ENCODE assay signal across 19 cellular contexts in genomic region chr9:135920256-135920930, GRCh38. TPM values are rescaled to one million over a fixed set of nuclear protein-coding genes. Genes with fewer than 3 reads are reported as not detected.
DNase-seq lines count a peak whose midpoint lies in the region; ATAC-seq, FAIRE-seq and TF ChIP-seq lines count a peak whose summit lies in the region.
"Had no signal": no experiment of that assay in that cellular context is flagged by ENCODE, and none has a peak within 500 bp of the region (broad histone marks: within the 10 kb centered on the region; RNA-seq: fewer than 3 reads in every experiment).

No MANE protein-coding gene starts in this region.

- H3K4me3 Mint-ChIP-seq in activated naive CD8-positive, alpha-beta T cell treated with anti-CD3 and anti-CD28 coated beads for 36 hours: no peak overlapping the region
- H3K4me3 Mint-ChIP-seq: CD8-positive, alpha-beta T cell had no signal

- no peak overlapping the region for H2BK20ac ChIP-seq in IMR-90 (ENCODE audit: low read depth, low read length)

- no peak overlapping the region for H4K91ac ChIP-seq in IMR-90 (ENCODE audit: insufficient read depth, low read depth, low read length)

- no peak overlapping the region for H4K8ac ChIP-seq in IMR-90 (ENCODE audit: low read depth in 2 of 2, low read length in 2 of 2)

- peaks cover 28% of the 10 kb centered on the region for H3K9me3 Mint-ChIP-seq in activated naive CD8-positive, alpha-beta T cell treated with anti-CD3 and anti-CD28 coated beads for 36 hours

- dilution Hi-C loops in IMR-90 (cut with HindIII; ENCODE audit: low sequenced_read_pairs, unreplicated experiment): no loop called here

- H3K4me1 ChIP-seq in A549 (no peaks in the 10 kb centered on the region), IMR-90 (ENCODE audit: control insufficient read depth, insufficient read depth, low read length) (no peaks in the 10 kb centered on the region), sigmoid colon (no peaks in the 10 kb centered on the region)
- H3K4me1 ChIP-seq: Peyer's patch had no signal

- H3K9me3 ChIP-seq in A549 (peaks cover 47% of the 10 kb centered on the region), IMR-90 (ENCODE audit: control insufficient read depth, insufficient read depth, low read length) (peaks cover 25% of the 10 kb centered on the region), sigmoid colon (peaks cover 0 to 17% (median 6%) of the 10 kb centered on the region in 4 donors)

- H3K36me3 ChIP-seq in IMR-90 (ENCODE audit: control insufficient read depth, insufficient read depth, low read length) (peaks cover 10% of the 10 kb centered on the region), sigmoid colon (peaks cover 5 to 22% (median 11%) of the 10 kb centered on the region in 4 donors)

- H3K18ac ChIP-seq in IMR-90 (ENCODE audit: low read depth, low read length): no peak overlapping the region

- POLR2A ChIA-PET in A549 (lab: Yijun Ruan, JAX): no interaction called here
- POLR2A ChIA-PET in IMR-90 (lab: Charles Lee; ENCODE audit: unreplicated experiment): no interaction called here

- no peak for FAIRE-seq in A549 (lab: Jason Lieb, UNC)
- FAIRE-seq: GM12891, GM18507 had no signal

- TF ChIP-seq EP300 in A549 (IDR thresholded peaks at IDR 0.05): no peak
- no peak for TF ChIP-seq EP300 in sigmoid colon (IDR thresholded peaks at IDR 0.05)

- H3K27ac ChIP-seq in A549 (no peak overlapping the region), IMR-90 (ENCODE audit: insufficient read depth, low read length) (no peak overlapping the region), sigmoid colon (no peak overlapping the region)
- H3K27ac ChIP-seq: BLaER1 treated with 17β-estradiol and CSF1 and Interleukin-3, amounts not matched to agents 10 nM and 100 nM; Peyer's patch had no signal

- H2BK15ac ChIP-seq in IMR-90 (ENCODE audit: low read depth, low read length): no peak overlapping the region

- TF ChIP-seq CTCF in A549 (IDR thresholded peaks at IDR 0.05) (no peak), IMR-90 (conservative IDR thresholded peaks at IDR 0.05; ENCODE audit: low read depth, low read length) (no peak), sigmoid colon (IDR thresholded peaks at IDR 0.05) (no peak)

- H3K27me3 Mint-ChIP-seq in activated naive CD8-positive, alpha-beta T cell treated with anti-CD3 and anti-CD28 coated beads for 36 hours: no peaks in the 10 kb centered on the region

- no peak overlapping the region for H2AFZ ChIP-seq in IMR-90 (replicated peaks; ENCODE audit: low read length, poor library complexity)

- no peak overlapping the region for H3K14ac ChIP-seq in IMR-90 (replicated peaks; ENCODE audit: low read depth, low read length)

- no peak overlapping the region for H3K23ac ChIP-seq in IMR-90 (ENCODE audit: low read depth, low read length)

- CTCF ChIA-PET in A549 (lab: Yijun Ruan, JAX): interaction anchor here (1.2 kb wide), 1 partner anchor 123 kb away, joined by 3 read pairs; no protein-coding TSS in a partner anchor
- CTCF ChIA-PET in IMR-90 (lab: Yijun Ruan, JAX): no interaction called here

- H3K4ac ChIP-seq in IMR-90 (ENCODE audit: low read depth, low read length): no peak overlapping the region

- ATAC-seq in A549 (peak; percentile 37 to 39; a peak in 2 of 6 replicates), IMR-90 (ENCODE audit: low read depth) (peak; percentile 25)
- ATAC-seq: CD8-positive, alpha-beta T cell had no signal

- H3K27ac Mint-ChIP-seq in activated naive CD8-positive, alpha-beta T cell treated with anti-CD3 and anti-CD28 coated beads for 36 hours: no peak overlapping the region
- H3K27ac Mint-ChIP-seq: CD8-positive, alpha-beta T cell had no signal

- H3K27me3 ChIP-seq in IMR-90 (ENCODE audit: control insufficient read depth, insufficient read depth, low read length) (no peaks in the 10 kb centered on the region), sigmoid colon (no peaks in the 10 kb centered on the region)
- H3K27me3 ChIP-seq: BLaER1 treated with 17β-estradiol and CSF1 and Interleukin-3, amounts not matched to agents 10 nM and 100 nM; Peyer's patch had no signal

- peaks cover 11% of the 10 kb centered on the region for H3K4me1 Mint-ChIP-seq in activated naive CD8-positive, alpha-beta T cell treated with anti-CD3 and anti-CD28 coated beads for 36 hours

- BruUV-seq in IMR-90 (replicated peaks; lab: Mats Ljungman, UMichigan): no TSS peak

- no peak overlapping the region for H2BK120ac ChIP-seq in IMR-90 (ENCODE audit: low read depth, low read length)

- in situ Hi-C loops in IMR-90 (cut with MboI; ENCODE audit: low sequenced_read_pairs): no loop called here

- H3K56ac ChIP-seq in IMR-90 (ENCODE audit: extremely low read depth, insufficient read depth, low read length): no peak overlapping the region

- TF ChIP-seq RAD21 in A549 (conservative IDR thresholded peaks at IDR 0.05 in 1 of 2, IDR thresholded peaks at IDR 0.05 in 1 of 2): no peak
- TF ChIP-seq RAD21 in IMR-90 (IDR thresholded peaks at IDR 0.05; ENCODE audit: low read length): no peak

- no peak overlapping the region for H3K4me3 ChIP-seq in A549
- H3K4me3 ChIP-seq in IMR-90 (ENCODE audit: insufficient read depth, low read depth, low read length): no peak overlapping the region
- no peak overlapping the region for H3K4me3 ChIP-seq in sigmoid colon
- H3K4me3 ChIP-seq: BLaER1 treated with 17β-estradiol and CSF1 and Interleukin-3, amounts not matched to agents 10 nM and 100 nM; Peyer's patch had no signal

- H2AK9ac ChIP-seq in IMR-90 (replicated peaks; ENCODE audit: low read depth, low read length, poor library complexity): peak overlapping the region; percentile 21

- H2AK5ac ChIP-seq in IMR-90 (ENCODE audit: low read depth, low read length): no peak overlapping the region

- no peaks in the 10 kb centered on the region for H3K79me1 ChIP-seq in IMR-90 (ENCODE audit: low read depth in 1 of 2, low read length in 2 of 2)

- WGBS in A549 (ENCODE audit: missing lambda C conversion rate): 74% methylated on average over 12 of the region's 15 CpGs
- 87% methylated on average over 3 of the region's 15 CpGs; no CpG with 5 or more reads in 1 of the 2 experiments for WGBS in IMR-90 (ENCODE audit: extremely low coverage in 2 of 2, insufficient read length in 1 of 2), 2 experiments
- WGBS in sigmoid colon, 2 donors: 93 to 96% methylated on average over 15 of the region's 15 CpGs

- H3K4me2 ChIP-seq in A549 (no peak overlapping the region), IMR-90 (ENCODE audit: low read depth, low read length) (no peak overlapping the region)

- H4K20me1 ChIP-seq in IMR-90 (ENCODE audit: insufficient read depth, low read length): no peaks in the 10 kb centered on the region

- DNase-seq in A549 (ENCODE audit: low read depth in 1 of 2, low spot score in 1 of 2) (no peak), IMR-90 (no peak), iPS-NIHi11 (ENCODE audit: low spot score) (peak; percentile 17), sigmoid colon (peak; percentile 25), SK-N-DZ (ENCODE audit: low spot score) (no peak), DMS53 (lab: John Stamatoyannopoulos, UW) (no peak)
- no peak for DNase-seq in activated naive CD8-positive, alpha-beta T cell treated with anti-CD3 and anti-CD28 coated beads for 36 hours
- DNase-seq: CD8-positive, alpha-beta T cell; GOT3; KG1; NCI-H1417 treated with DMSO at 0.1 percent for 48 hours; NCI-H187 treated with DMSO at 0.1 percent for 48 hours; NCI-H345; NCI-H524 treated with DMSO at 0.1 percent for 48 hours; Peyer's patch; SHP77 treated with DMSO at 0.1 percent for 48 hours had no signal

- H3K9me1 ChIP-seq in IMR-90 (ENCODE audit: insufficient read depth, low read length): peaks cover 4% of the 10 kb centered on the region; the same call in 1 of the 2 replicates

- TF ChIP-seq POLR2A in A549 (IDR thresholded peaks at IDR 0.05; ENCODE audit: low read length) (no peak), IMR-90 (IDR thresholded peaks at IDR 0.05; ENCODE audit: low read depth, low read length) (no peak), sigmoid colon (IDR thresholded peaks at IDR 0.05) (no peak)

- H3K36me3 Mint-ChIP-seq in activated naive CD8-positive, alpha-beta T cell treated with anti-CD3 and anti-CD28 coated beads for 36 hours: peaks cover 29% of the 10 kb centered on the region

- H4K5ac ChIP-seq in IMR-90 (ENCODE audit: low read depth, low read length): no peak overlapping the region

- intact Hi-C loops in IMR-90 (cut with micrococcal nuclease) (no loop called here), sigmoid colon (cut with DNase I) (no loop called here)

- no peak overlapping the region for H3K9ac ChIP-seq in IMR-90 (ENCODE audit: low read depth, low read length)
- H3K9ac ChIP-seq: BLaER1 treated with 17β-estradiol and CSF1 and Interleukin-3, amounts not matched to agents 10 nM and 100 nM had no signal

- H2BK5ac ChIP-seq in IMR-90 (ENCODE audit: low read depth, low read length, poor library complexity, severe bottlenecking): no peak overlapping the region

RNA-seq across cellular contexts. Expression of gene CAMSAP1, which starts 13.0 kb away (rescaled TPM):
- polyA plus RNA-seq in A549 (2011; rRNA removed) (8.6 and 11.0 TPM in 2 replicates), A549 (2017; fragmentation: RNase III; extraction: RNeasy Plus Mini Kit Qiagen cat#74134 plus additional on column Dnase treatment) (14.6 to 16.6 TPM (median 15.0 TPM) in 3 replicates), IMR-90 (2012; rRNA removed) (8.2 and 8.6 TPM in 2 replicates), sigmoid colon (1 to 10 TPM; 2.3 to 6.1 (median 2.4) TPM)
- polyA plus RNA-seq in A549 (2012; cell fraction: cytosol; rRNA removed): 7.1 and 7.8 TPM in 2 replicates
- polyA plus RNA-seq in A549 (2012; cell fraction: nucleus; rRNA removed): 8.5 and 11.2 TPM in 2 replicates
- polyA minus RNA-seq in A549 (2011; rRNA and poly(A)+ RNA removed): 41.1 and 49.9 TPM in 2 replicates
- total RNA-seq in IMR-90 (2012; rRNA removed) (19.5 and 21.1 TPM in 2 replicates), sigmoid colon (10 to 100 TPM; 19.4 to 37.7 (median 21.2) TPM)
- 5.5 and 9.6 TPM in 2 replicates for polyA plus RNA-seq in IMR-90 (2012; cell fraction: cytosol; rRNA removed)
- polyA plus RNA-seq in IMR-90 (2012; cell fraction: nucleus; rRNA removed; ENCODE audit: low replicate concordance): 8.9 and 9.8 TPM in 2 replicates
- 26.4 and 34.3 TPM in 2 replicates for polyA plus RNA-seq in SK-N-DZ (2014; cell fraction: cytosol; rRNA removed)
- polyA plus RNA-seq in SK-N-DZ (2014; cell fraction: nucleus; rRNA removed): 24.0 and 32.9 TPM in 2 replicates
- 10 to 100 TPM; 19.9 to 21.8 TPM for total RNA-seq in activated naive CD8-positive, alpha-beta T cell treated with anti-CD3 and anti-CD28 coated beads for 36 hours

RNA-seq across cellular contexts. Expression of gene UBAC1, which starts 40.8 kb away (rescaled TPM):
- polyA plus RNA-seq in A549 (2011; rRNA removed): 31.5 and 37.6 TPM in 2 replicates
- 55.0 and 56.4 TPM in 2 replicates for polyA plus RNA-seq in A549 (2012; cell fraction: cytosol; rRNA removed)
- polyA plus RNA-seq in A549 (2012; cell fraction: nucleus; rRNA removed): 44.6 and 56.7 TPM in 2 replicates
- 28.7 to 30.8 TPM (median 29.8 TPM) in 3 replicates for polyA plus RNA-seq in A549 (2017; fragmentation: RNase III; extraction: RNeasy Plus Mini Kit Qiagen cat#74134 plus additional on column Dnase treatment)
- polyA minus RNA-seq in A549 (2011; rRNA and poly(A)+ RNA removed): 21.2 and 21.9 TPM in 2 replicates
- 25.3 and 33.6 TPM in 2 replicates for total RNA-seq in IMR-90 (2012; rRNA removed)
- polyA plus RNA-seq in IMR-90 (2012; rRNA removed): 33.9 and 36.4 TPM in 2 replicates
- 38.7 and 47.1 TPM in 2 replicates for polyA plus RNA-seq in IMR-90 (2012; cell fraction: cytosol; rRNA removed)
- polyA plus RNA-seq in IMR-90 (2012; cell fraction: nucleus; rRNA removed; ENCODE audit: low replicate concordance): 63.9 and 70.8 TPM in 2 replicates
- total RNA-seq in sigmoid colon: 10 to 100 TPM; 57.4 to 80.9 (median 67.3) TPM
- 10 to 100 TPM; 60.8 to 76.3 (median 71.8) TPM for polyA plus RNA-seq in sigmoid colon
- polyA plus RNA-seq in SK-N-DZ (2014; cell fraction: cytosol; rRNA removed): 63.4 and 73.0 TPM in 2 replicates
- 125 and 126 TPM in 2 replicates for polyA plus RNA-seq in SK-N-DZ (2014; cell fraction: nucleus; rRNA removed)
- 10 to 100 TPM; 30.0 to 32.6 TPM for total RNA-seq in activated naive CD8-positive, alpha-beta T cell treated with anti-CD3 and anti-CD28 coated beads for 36 hours

Comparison
In these comparisons a context has a peak if more than half of its experiments do, and no peak if none do; other contexts are left out.
1. DNase-seq: peak in iPS-NIHi11 (single experiment) and sigmoid colon (single experiment); none in A549 (0 of 2), IMR-90 (single experiment), SK-N-DZ (single experiment), DMS53 (single experiment) and activated naive CD8-positive, alpha-beta T cell treated with anti-CD3 and anti-CD28 coated beads for 36 hours (single experiment).